In the genomic region with DNA sequence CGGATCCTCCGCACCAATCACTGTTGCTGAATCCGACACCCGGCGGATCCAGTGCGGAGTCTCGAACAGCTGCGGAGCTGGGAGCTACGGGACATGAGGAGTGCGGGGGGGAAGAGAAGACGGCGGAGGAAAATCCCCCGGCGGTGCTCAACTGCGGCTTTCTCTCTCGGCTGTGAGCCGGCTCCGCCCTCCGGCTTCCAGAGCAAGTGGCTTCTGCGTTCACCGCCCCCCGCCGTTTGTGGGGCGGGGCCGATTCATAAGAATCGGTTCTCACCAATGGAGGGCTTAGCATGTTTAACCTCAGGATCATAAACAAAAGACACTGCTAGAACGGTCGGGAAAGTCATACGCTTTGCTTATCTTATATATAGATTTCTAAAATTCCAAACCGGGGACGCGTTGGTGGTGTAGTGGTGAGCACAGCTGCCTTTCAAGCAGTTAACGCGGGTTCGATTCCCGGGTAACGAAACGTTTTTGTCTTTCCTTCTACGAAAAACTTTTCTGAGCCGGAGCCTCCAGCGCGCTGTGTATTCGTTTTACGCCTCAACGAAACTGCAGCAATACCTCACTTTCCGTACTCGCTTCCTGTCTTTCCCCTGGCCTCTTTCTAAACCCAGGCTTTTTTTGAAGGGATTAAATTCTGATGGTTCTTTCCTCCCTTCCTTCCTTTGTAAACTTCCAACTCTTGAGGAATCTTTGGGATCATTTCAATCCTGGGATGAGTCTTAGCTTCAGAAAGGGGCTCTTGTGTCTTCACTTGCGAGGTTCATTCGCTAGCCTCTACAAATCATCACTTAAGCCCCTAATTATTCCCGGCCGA, we compare ENCODE assay signal across 8 cellular contexts. TPM values are rescaled to one million over a fixed set of nuclear protein-coding genes. Genes with fewer than 3 reads are reported as not detected.
DNase-seq lines count a peak whose midpoint lies in the region; ATAC-seq and TF ChIP-seq lines count a peak whose summit lies in the region.
"Not testable (repeated sequence)": the region's sequence is repeated elsewhere in the genome, so short reads cannot be mapped to it uniquely, and the experiment has no call there.

No MANE protein-coding gene starts in this region.

- H3K4me3 Mint-ChIP-seq in activated T-cell treated with anti-CD3 and anti-CD28 coated beads, Interleukin-2, amount 50 U/mL, for 24 hours, result peak overlapping the region; percentile 81

- peak; percentile 72 for ATAC-seq in GM21526 (IDR thresholded peaks at IDR 0.05; ENCODE audit: low FRiP score, unreplicated experiment)

- H3K27ac Mint-ChIP-seq in activated T-cell treated with anti-CD3 and anti-CD28 coated beads, Interleukin-2, amount 50 U/mL, for 24 hours, result peak overlapping the region; percentile 86

- not testable (repeated sequence) for H3K36me3 Mint-ChIP-seq in activated T-cell treated with anti-CD3 and anti-CD28 coated beads, Interleukin-2, amount 50 U/mL, for 24 hours (ENCODE audit: low read depth)

- H3K4me1 Mint-ChIP-seq in activated T-cell treated with anti-CD3 and anti-CD28 coated beads, Interleukin-2, amount 50 U/mL, for 24 hours (ENCODE audit: low read depth), result not testable (repeated sequence)

- peak; percentile 100 for DNase-seq in DMS 273 (lab: John Stamatoyannopoulos, UW; ENCODE audit: unreplicated experiment)
- peak; percentile 64 for DNase-seq in HuH-7 (ENCODE audit: low spot score)
- DNase-seq in OCI-M2 (lab: John Stamatoyannopoulos, UW; ENCODE audit: unreplicated experiment), result peak; percentile 98
- DNase-seq in activated T-cell treated with anti-CD3 and anti-CD28 coated beads, Interleukin-2, amount 50 U/mL, for 24 hours, result peak; percentile 82
- DNase-seq in epithelial cell of proximal tubule (ENCODE audit: low read depth), result peak; percentile 74
- DNase-seq in middle frontal gyrus (ENCODE audit: extremely low spot score, low spot score), result peak; percentile 81
- peak; percentile 73 to 90 for DNase-seq in stimulated activated CD8-positive, alpha-beta memory T cell treated with anti-CD3 and anti-CD28 coated beads, Interleukin-15, amount 100 ng/mL, for 4 hours (ENCODE audit: low read depth in 2 of 2)

- H3K9me3 Mint-ChIP-seq in activated T-cell treated with anti-CD3 and anti-CD28 coated beads, Interleukin-2, amount 50 U/mL, for 24 hours, result not testable (repeated sequence)

- peak overlapping the region; percentile 59 for H3K4me3 ChIP-seq in epithelial cell of proximal tubule (ENCODE audit: low read depth, low read length)

- H3K27me3 Mint-ChIP-seq in activated T-cell treated with anti-CD3 and anti-CD28 coated beads, Interleukin-2, amount 50 U/mL, for 24 hours, result not testable (repeated sequence)

- TF ChIP-seq CTCF in epithelial cell of proximal tubule (conservative IDR thresholded peaks at IDR 0.05; ENCODE audit: low read depth, low read length), result not testable (repeated sequence)

RNA-seq across cellular contexts. Expression of a gene that starts 18.4 kb away (rescaled TPM):
- total RNA-seq in epithelial cell of proximal tubule, result not detected in 2 replicates

RNA-seq across cellular contexts. Expression of a gene that starts 50.4 kb away (rescaled TPM):
- total RNA-seq in epithelial cell of proximal tubule, result not detected in 2 replicates

Comparison
In these comparisons a context has a peak if more than half of its experiments do, and no peak if none do; other contexts are left out.
1. Peak in every context shown above with its lines: DNase-seq, ATAC-seq and H3K4me3 ChIP-seq.